13 cellular contexts compared by ENCODE assay signal in the genomic region with DNA sequence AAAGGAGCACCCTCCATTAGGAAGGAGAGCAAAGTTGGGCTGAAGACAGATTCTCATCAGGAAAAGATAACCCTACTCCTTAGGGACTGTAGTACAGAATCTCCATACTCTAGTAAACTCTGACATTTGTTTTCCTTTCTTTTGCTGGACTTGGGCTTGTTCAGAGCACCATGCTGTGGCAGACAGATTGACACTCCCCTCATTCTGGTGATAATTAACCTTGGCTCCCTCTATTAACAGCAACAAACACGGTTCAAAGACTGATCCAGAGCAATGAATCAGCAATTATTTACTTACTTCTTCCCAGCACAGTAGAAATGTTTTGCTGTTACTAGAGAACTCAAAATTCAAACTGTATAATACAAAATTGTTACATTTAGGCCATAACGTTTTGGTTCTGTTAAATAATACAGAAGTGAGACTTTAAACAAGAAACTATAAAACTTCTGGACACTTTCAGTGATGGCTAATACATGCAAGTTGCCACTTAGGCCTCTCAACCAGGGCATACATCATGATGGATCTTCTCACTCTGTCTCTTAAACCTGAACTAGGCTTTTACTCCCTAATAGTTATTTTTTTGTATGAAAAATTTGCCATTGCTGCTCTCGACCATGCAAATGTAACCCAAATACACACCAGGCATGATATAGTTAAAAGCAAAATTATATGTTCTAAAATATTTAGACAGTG.
DNase-seq lines count a peak whose midpoint lies in the region; ATAC-seq, FAIRE-seq and TF ChIP-seq lines count a peak whose summit lies in the region.
"Had no signal": no experiment of that assay in that cellular context is flagged by ENCODE, and none has a peak within 500 bp of the region (broad histone marks: within the 10 kb centered on the region; RNA-seq: fewer than 3 reads in every experiment).

No MANE protein-coding gene starts in this region.

- peak overlapping the region; percentile 61 for H3K4me2 ChIP-seq in GM23338

- peaks cover 38% of the 10 kb centered on the region for H3K4me1 Mint-ChIP-seq in GM23338
- H3K4me1 Mint-ChIP-seq: activated CD4-positive, alpha-beta T cell treated with anti-CD3 and anti-CD28 coated beads, Interleukin-2, amount 10 ng/mL, durations not matched to agents 7 days and 5 days had no signal

- H3K9me3 Mint-ChIP-seq in GM23338, result no peaks in the 10 kb centered on the region; the same call in 2 of the 3 replicates
- H3K9me3 Mint-ChIP-seq: activated CD4-positive, alpha-beta T cell treated with anti-CD3 and anti-CD28 coated beads, Interleukin-2, amount 10 ng/mL, durations not matched to agents 7 days and 5 days; activated T-helper 1 cell treated with anti-CD3 and anti-CD28 coated beads, Interleukin-12 subunit alpha, Interleukin-12 subunit beta, Interleukin-2, Interleukin-4 antibody, amounts not matched to agents 30 ng/mL and 10 ng/mL and 1 ng/mL, durations not matched to agents 14 hours and 24 hours and 36 hours; dendritic cell treated with granulocyte-macrophage colony-stimulating factor and Interleukin-4, amounts not matched to agents 40 ng/mL and 50 ng/mL, for 4 days had no signal

- peak; percentile 74 for DNase-seq in ACHN
- peak; percentile 19 for DNase-seq in GM23338 (ENCODE audit: low spot score)
- DNase-seq in NCI-H446 treated with DMSO at 0.1 percent for 48 hours (lab: John Stamatoyannopoulos, UW), result peak; percentile 1
- DNase-seq in kidney glomerular epithelial cell (lab: John Stamatoyannopoulos, UW), result peak; percentile 84
- DNase-seq in middle frontal gyrus (ENCODE audit: extremely low spot score, low spot score), result no peak
- no peak for DNase-seq in NCI-H1436 (lab: John Stamatoyannopoulos, UW)
- no peak for DNase-seq in HUDEP-2 (lab: John Stamatoyannopoulos, UW; ENCODE audit: unreplicated experiment in 76 of 76)
- no peak for DNase-seq in urothelium cell line (ENCODE audit: low spot score)
- DNase-seq: activated CD4-positive, alpha-beta T cell treated with anti-CD3 and anti-CD28 coated beads, Interleukin-2, amount 10 ng/mL, durations not matched to agents 7 days and 5 days; MV-4-11 had no signal

- peak overlapping the region; percentile 87 for H3K27ac Mint-ChIP-seq in GM23338
- H3K27ac Mint-ChIP-seq: activated CD4-positive, alpha-beta T cell treated with anti-CD3 and anti-CD28 coated beads, Interleukin-2, amount 10 ng/mL, durations not matched to agents 7 days and 5 days; activated T-helper 1 cell treated with anti-CD3 and anti-CD28 coated beads, Interleukin-12 subunit alpha, Interleukin-12 subunit beta, Interleukin-2, Interleukin-4 antibody, amounts not matched to agents 30 ng/mL and 10 ng/mL and 1 ng/mL, durations not matched to agents 14 hours and 24 hours and 36 hours; dendritic cell treated with granulocyte-macrophage colony-stimulating factor and Interleukin-4, amounts not matched to agents 40 ng/mL and 50 ng/mL, for 4 days had no signal

- peak overlapping the region; percentile 78 for H3K27ac ChIP-seq in GM23338 (ENCODE audit: low read depth)

- H3K36me3 ChIP-seq in GM23338 (ENCODE audit: insufficient read depth), result no peaks in the 10 kb centered on the region

- no peaks in the 10 kb centered on the region for H3K79me2 ChIP-seq in GM23338 (replicated peaks; ENCODE audit: insufficient read depth)

- no peaks in the 10 kb centered on the region for H3K27me3 ChIP-seq in GM23338 (ENCODE audit: insufficient read depth)

- H3F3A ChIP-seq in GM23338 (replicated peaks; ENCODE audit: low read depth), result no peaks in the 10 kb centered on the region

- no peaks in the 10 kb centered on the region for H3K9me2 ChIP-seq in GM23338 (ENCODE audit: insufficient read depth)

- H3K4me3 Mint-ChIP-seq in GM23338, result no peak overlapping the region
- H3K4me3 Mint-ChIP-seq: activated CD4-positive, alpha-beta T cell treated with anti-CD3 and anti-CD28 coated beads, Interleukin-2, amount 10 ng/mL, durations not matched to agents 7 days and 5 days; activated T-helper 1 cell treated with anti-CD3 and anti-CD28 coated beads, Interleukin-12 subunit alpha, Interleukin-12 subunit beta, Interleukin-2, Interleukin-4 antibody, amounts not matched to agents 30 ng/mL and 10 ng/mL and 1 ng/mL, durations not matched to agents 14 hours and 24 hours and 36 hours; dendritic cell treated with granulocyte-macrophage colony-stimulating factor and Interleukin-4, amounts not matched to agents 40 ng/mL and 50 ng/mL, for 4 days had no signal

- no peaks in the 10 kb centered on the region for H4K20me1 ChIP-seq in GM23338 (replicated peaks; ENCODE audit: insufficient read depth)

- ATAC-seq in GM23338, result peak; percentile 74
- ATAC-seq: Panc1 had no signal

- H3K4me1 ChIP-seq in GM23338 (ENCODE audit: insufficient read depth), result peaks cover 39% of the 10 kb centered on the region

- H3K27me3 Mint-ChIP-seq in GM23338 (ENCODE audit: insufficient read depth, low read depth, poor library complexity), result no peaks in the 10 kb centered on the region
- H3K27me3 Mint-ChIP-seq: activated CD4-positive, alpha-beta T cell treated with anti-CD3 and anti-CD28 coated beads, Interleukin-2, amount 10 ng/mL, durations not matched to agents 7 days and 5 days; dendritic cell treated with granulocyte-macrophage colony-stimulating factor and Interleukin-4, amounts not matched to agents 40 ng/mL and 50 ng/mL, for 4 days had no signal

- in situ Hi-C loops in ACHN (cut with HindIII; ENCODE audit: low pct_ligation_motif_present, low pct_unique_long_range_greater_than_20kb, low sequenced_read_pairs), result no loop called here

- no peak for FAIRE-seq in urothelium cell line (lab: Jason Lieb, UNC)

- H2AFZ ChIP-seq in GM23338, result no peak overlapping the region

- H3K4me3 ChIP-seq in GM23338, result peak overlapping the region; percentile 19; the same call in 1 of the 2 replicates

- no peak for TF ChIP-seq CTCF in GM23338 (conservative IDR thresholded peaks at IDR 0.05; ENCODE audit: low read depth in 2 of 2)

- H3K36me3 Mint-ChIP-seq in GM23338 (ENCODE audit: low read depth), result no peaks in the 10 kb centered on the region

TF ChIP-seq in GM23338, 12 proteins besides CTCF, POLR2A, EP300 and RAD21:
- TF ChIP-seq EZH2phosphoT487 (IDR thresholded peaks at IDR 0.05; ENCODE audit: unreplicated experiment) (no peak), NANOG (IDR thresholded peaks at IDR 0.05; ENCODE audit: borderline replicate concordance) (no peak), CREB1 (CRISPR knock-in tag; IDR thresholded peaks at IDR 0.05; ENCODE audit: low read depth) (no peak), ZNF114 (CRISPR knock-in tag; IDR thresholded peaks at IDR 0.05) (no peak)
- TF ChIP-seq, protein P1, sequence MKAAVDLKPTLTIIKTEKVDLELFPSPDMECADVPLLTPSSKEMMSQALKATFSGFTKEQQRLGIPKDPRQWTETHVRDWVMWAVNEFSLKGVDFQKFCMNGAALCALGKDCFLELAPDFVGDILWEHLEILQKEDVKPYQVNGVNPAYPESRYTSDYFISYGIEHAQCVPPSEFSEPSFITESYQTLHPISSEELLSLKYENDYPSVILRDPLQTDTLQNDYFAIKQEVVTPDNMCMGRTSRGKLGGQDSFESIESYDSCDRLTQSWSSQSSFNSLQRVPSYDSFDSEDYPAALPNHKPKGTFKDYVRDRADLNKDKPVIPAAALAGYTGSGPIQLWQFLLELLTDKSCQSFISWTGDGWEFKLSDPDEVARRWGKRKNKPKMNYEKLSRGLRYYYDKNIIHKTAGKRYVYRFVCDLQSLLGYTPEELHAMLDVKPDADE (IDR thresholded peaks at IDR 0.05), result no peak

Comparison
In these comparisons a context has a peak if more than half of its experiments do, and no peak if none do; other contexts are left out.
1. DNase-seq: peak in ACHN (single experiment), GM23338 (single experiment), NCI-H446 treated with DMSO at 0.1 percent for 48 hours (single experiment) and kidney glomerular epithelial cell (single experiment); none in middle frontal gyrus (single experiment), NCI-H1436 (single experiment), HUDEP-2 (0 of 76) and urothelium cell line (single experiment).